17 cellular contexts compared by ENCODE assay signal in the genomic region with DNA sequence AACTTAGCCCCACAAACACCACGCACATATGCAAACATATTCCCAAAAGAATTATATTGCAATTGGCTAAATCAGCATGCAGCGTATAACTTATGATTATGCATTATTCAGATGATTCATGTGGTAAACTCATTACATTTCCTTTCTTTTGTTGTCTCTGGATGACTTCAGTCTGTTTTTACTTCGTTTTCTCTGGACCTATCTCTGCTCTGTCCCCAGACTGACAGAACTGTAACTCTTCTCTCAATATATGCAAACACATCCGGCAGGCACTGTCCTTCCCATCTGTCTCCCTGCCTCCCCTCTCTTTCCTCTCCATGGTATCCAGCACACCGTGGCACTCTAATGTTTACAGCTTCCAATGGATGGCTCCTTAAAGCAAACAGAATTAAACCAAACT. TPM values are rescaled to one million over a fixed set of nuclear protein-coding genes. Genes with fewer than 3 reads are reported as not detected.
DNase-seq lines count a peak whose midpoint lies in the region; ATAC-seq, FAIRE-seq and TF ChIP-seq lines count a peak whose summit lies in the region.
"Had no signal": no experiment of that assay in that cellular context is flagged by ENCODE, and none has a peak within 500 bp of the region (broad histone marks: within the 10 kb centered on the region; RNA-seq: fewer than 3 reads in every experiment).

No MANE protein-coding gene starts in this region.

- TF ChIP-seq RAD21 in K562 (CRISPR knock-in tag; conservative IDR thresholded peaks at IDR 0.05 in 1 of 2, IDR thresholded peaks at IDR 0.05 in 1 of 2): no peak

- TF ChIP-seq POLR2A in K562 (conservative IDR thresholded peaks at IDR 0.05): no peak

- no peak overlapping the region for H3K4me3 ChIP-seq in K562
- H3K4me3 ChIP-seq in osteoblast (ENCODE audit: insufficient read depth, low read length): peak overlapping the region; percentile 28

- ATAC-seq in K562: no peak
- ATAC-seq in left cardiac atrium: no peak

- H3K4me1 ChIP-seq in K562 (replicated peaks in 1 of 2; ENCODE audit: control insufficient read depth in 2 of 2, insufficient read depth in 2 of 2, low read length in 2 of 2) (peaks cover 19 to 29% of the 10 kb centered on the region in 2 experiments), osteoblast (ENCODE audit: insufficient read depth, low read length) (peaks cover 8% of the 10 kb centered on the region)

- H3K27ac ChIP-seq in K562 (ENCODE audit: extremely low read depth, low read depth, low read length): peak overlapping the region; percentile 20; the same call in 1 of the 3 replicates
- H3K27ac ChIP-seq in osteoblast (ENCODE audit: low read depth, low read length): peak overlapping the region; percentile 73

- no peak overlapping the region for H3K4me3 Mint-ChIP-seq in activated CD4-positive, alpha-beta T cell treated with anti-CD3 and anti-CD28 coated beads, Interleukin-2, amount 10 ng/mL, durations not matched to agents 7 days and 5 days

- TF ChIP-seq EP300 in K562 (IDR thresholded peaks at IDR 0.05; ENCODE audit: low read length): no peak

- H3K27me3 Mint-ChIP-seq in activated CD4-positive, alpha-beta T cell treated with anti-CD3 and anti-CD28 coated beads, Interleukin-2, amount 10 ng/mL, durations not matched to agents 7 days and 5 days: no peaks in the 10 kb centered on the region

- H2AFZ ChIP-seq in K562 (ENCODE audit: low read depth, low read length) (peak overlapping the region; percentile 48), osteoblast (ENCODE audit: low read length) (peak overlapping the region; percentile 83)

- in situ Hi-C loops in K562 (cut with MboI): no loop called here

- no peak for DNase-seq in activated CD4-positive, alpha-beta T cell treated with anti-CD3 and anti-CD28 coated beads, Interleukin-2, amount 10 ng/mL, durations not matched to agents 7 days and 5 days
- DNase-seq in activated CD4-positive, alpha-beta T cell treated with anti-CD3 and anti-CD28 coated beads, Interleukin-2, amount 50 U/mL, for 4 hours: no peak
- DNase-seq in NCI-H146 (lab: John Stamatoyannopoulos, UW) (peak; percentile 38), K562 (ENCODE audit: extremely low read depth in 1 of 4, low spot score in 3 of 4) (peak in 1 of 4 experiments; percentile 10), osteoblast (ENCODE audit: insufficient read length, low spot score, missing footprints) (peak; percentile 87), left cardiac atrium (no peak), glomerular visceral epithelial cell (ENCODE audit: extremely low spot score) (no peak)
- DNase-seq in NK-92 treated with Interleukin-12 subunit alpha and Interleukin-12 subunit beta, amount 100 ng/mL, for 24 hours (lab: John Stamatoyannopoulos, UW): no peak
- DNase-seq: activated CD4-positive, CD25-positive, alpha-beta regulatory T cell treated with anti-CD3 and anti-CD28 coated beads, Interleukin-2, amount 50 U/mL, for 72 hours; midbrain; NCI-H1092; NCI-H774; retina; SK-N-SH; stimulated activated naive CD4-positive, alpha-beta T cell had no signal

- intact Hi-C loops in K562 (cut with micrococcal nuclease) (no loop called here), left cardiac atrium (cut with DNase I) (no loop called here)

- CTCF ChIA-PET in activated CD4-positive, alpha-beta T cell treated with anti-CD3 and anti-CD28 coated beads, Interleukin-2, amount 10 ng/mL, durations not matched to agents 7 days and 5 days (lab: Charles Lee): interaction anchor here (0.6 to 1.2 kb wide), 2 partner anchors 8 to 1490 kb away, joined by 3 read pairs; no protein-coding TSS in a partner anchor
- CTCF ChIA-PET in K562 (lab: Yijun Ruan, JAX; ENCODE audit: low intra/inter-chr PET ratio): no interaction called here

- no peak overlapping the region for H3K4me2 ChIP-seq in K562 (ENCODE audit: insufficient read depth, low read length)
- H3K4me2 ChIP-seq in osteoblast (ENCODE audit: insufficient read depth, low read length): peak overlapping the region; percentile 55
- H3K4me2 ChIP-seq: SK-N-SH had no signal

- H3K27me3 ChIP-seq in K562 (ENCODE audit: control insufficient read depth in 2 of 2, insufficient read depth in 2 of 2, low read length in 2 of 2) (no peaks in the 10 kb centered on the region), osteoblast (ENCODE audit: insufficient read depth, low read length) (no peaks in the 10 kb centered on the region)

- WGBS in K562 (ENCODE audit: insufficient coverage, low coverage, missing lambda C conversion rate): 71% methylated on average over 5 of the region's 5 CpGs

- peak overlapping the region; percentile 22 for H3K27ac Mint-ChIP-seq in activated CD4-positive, alpha-beta T cell treated with anti-CD3 and anti-CD28 coated beads, Interleukin-2, amount 10 ng/mL, durations not matched to agents 7 days and 5 days

- H3K36me3 Mint-ChIP-seq in activated CD4-positive, alpha-beta T cell treated with anti-CD3 and anti-CD28 coated beads, Interleukin-2, amount 10 ng/mL, durations not matched to agents 7 days and 5 days (ENCODE audit: low read depth): peaks cover 6% of the 10 kb centered on the region
- H3K36me3 Mint-ChIP-seq: activated naive CD4-positive, alpha-beta T cell treated with anti-CD3 and anti-CD28 coated beads, Interleukin-2, amount 50 U/mL, for 72 hours had no signal

- POLR2A ChIA-PET in activated CD4-positive, alpha-beta T cell treated with anti-CD3 and anti-CD28 coated beads, Interleukin-2, amount 10 ng/mL, durations not matched to agents 7 days and 5 days (lab: Charles Lee): no interaction called here
- POLR2A ChIA-PET in K562 (lab: Yijun Ruan, JAX): interaction anchor here (2.3 kb wide), 1 partner anchor 10 kb away, joined by 8 read pairs; no protein-coding TSS in a partner anchor

- H3K9me3 ChIP-seq in K562 (replicated peaks; ENCODE audit: control insufficient read depth, insufficient read depth, low read depth, low read length): no peaks in the 10 kb centered on the region
- H3K9me3 ChIP-seq in osteoblast (ENCODE audit: low read depth, low read length): no peaks in the 10 kb centered on the region
- H3K9me3 ChIP-seq: SK-N-SH had no signal

- H3K9ac ChIP-seq in K562 (ENCODE audit: insufficient read depth in 1 of 2, low read depth in 2 of 2, low read length in 2 of 2): no peak overlapping the region
- H3K9ac ChIP-seq: SK-N-SH had no signal

- H4K20me1 ChIP-seq in K562 (replicated peaks; ENCODE audit: control insufficient read depth, insufficient read depth, low read length) (no peaks in the 10 kb centered on the region), osteoblast (ENCODE audit: insufficient read depth, low read length) (no peaks in the 10 kb centered on the region)

- FAIRE-seq in K562 (lab: Jason Lieb, UNC): no peak
- FAIRE-seq: HTR-8/SVneo had no signal

- no peaks in the 10 kb centered on the region for H3K36me3 ChIP-seq in K562 (ENCODE audit: control insufficient read depth, insufficient read depth, low read length)
- H3K36me3 ChIP-seq in osteoblast (ENCODE audit: insufficient read depth, low read length): no peaks in the 10 kb centered on the region

- peaks cover 37% of the 10 kb centered on the region for H3K4me1 Mint-ChIP-seq in activated CD4-positive, alpha-beta T cell treated with anti-CD3 and anti-CD28 coated beads, Interleukin-2, amount 10 ng/mL, durations not matched to agents 7 days and 5 days

- no peaks in the 10 kb centered on the region for H3K9me3 Mint-ChIP-seq in activated CD4-positive, alpha-beta T cell treated with anti-CD3 and anti-CD28 coated beads, Interleukin-2, amount 10 ng/mL, durations not matched to agents 7 days and 5 days
- H3K9me3 Mint-ChIP-seq: activated naive CD4-positive, alpha-beta T cell treated with anti-CD3 and anti-CD28 coated beads, Interleukin-2, amount 50 U/mL, for 72 hours had no signal

- no peaks in the 10 kb centered on the region; the same call in 2 of the 3 replicates for H3K79me2 ChIP-seq in K562 (ENCODE audit: control insufficient read depth, insufficient read depth, low read length)
- H3K79me2 ChIP-seq in osteoblast (ENCODE audit: insufficient read depth, low read length): no peaks in the 10 kb centered on the region

- no TSS peak for BruUV-seq in K562 (replicated peaks; lab: Mats Ljungman, UMichigan)

- no peaks in the 10 kb centered on the region for H3K9me1 ChIP-seq in K562 (ENCODE audit: control insufficient read depth, insufficient read depth, low read length)

- TF ChIP-seq CTCF in K562 (IDR thresholded peaks at IDR 0.05 in 2 of 3, conservative IDR thresholded peaks at IDR 0.05 in 1 of 3; ENCODE audit: insufficient read depth in 2 of 3, low read depth in 1 of 3, low read length in 3 of 3) (no peak), osteoblast (IDR thresholded peaks at IDR 0.05; ENCODE audit: extremely low read depth, low read depth, low read length) (no peak)

RNA-seq across cellular contexts. Expression of a gene that starts 6.1 kb away (rescaled TPM):
- total RNA-seq in activated CD4-positive, alpha-beta T cell treated with anti-CD3 and anti-CD28 coated beads, Interleukin-2, amount 10 ng/mL, durations not matched to agents 7 days and 5 days: 100 to 1,000 TPM in 1 of 2 experiments, 10 to 100 TPM in 1; 96.5 to 103 TPM
- total RNA-seq in K562 (2011; cell fraction: chromatin; rRNA removed; ENCODE audit: low replicate concordance): 64.1 and 159 TPM in 2 replicates
- 37.9 and 44.9 TPM in 2 replicates for total RNA-seq in K562 (2011; cell fraction: nucleolus; rRNA removed)
- 79.0 and 92.8 TPM in 2 replicates for total RNA-seq in K562 (2011; cell fraction: nucleoplasm; rRNA removed)
- 79.5 and 89.0 TPM in 2 replicates for total RNA-seq in K562 (2014; rRNA removed)
- total RNA-seq in K562 (2014; rRNA removed; fragmentation: Illumina TruSeq; extraction: Trizol): 129 and 136 TPM in 2 replicates
- 131 and 134 TPM in 2 replicates for total RNA-seq in K562 (2015; rRNA removed; fragmentation: Illumina TruSeq; extraction: Trizol)
- total RNA-seq in K562 (2021): 100 and 107 TPM in 2 replicates
- polyA plus RNA-seq in K562 (2011; rRNA removed): 28.8 and 50.9 TPM in 2 replicates
- 22.0 and 24.5 TPM in 2 replicates for polyA plus RNA-seq in K562 (2011; cell fraction: cytosol; rRNA removed)
- polyA plus RNA-seq in K562 (2011; cell fraction: nucleus; rRNA removed): 25.8 and 37.2 TPM in 2 replicates
- polyA plus RNA-seq in K562 (2012): 63.5 and 70.7 TPM in 2 replicates
- 94.3 and 110 TPM in 2 replicates for polyA plus RNA-seq in K562 (2014; fragmentation: Illumina TruSeq; extraction: Trizol)
- polyA plus RNA-seq in K562 (2014; fragmentation: Nextera tagmentation; extraction: Ambion mirVana): 10 to 100 TPM; 15.0 to 27.5 TPM
- polyA plus RNA-seq in K562 (2014; rRNA removed): 56.3 and 68.4 TPM in 2 replicates
- 81.7 and 114 TPM in 2 replicates for polyA minus RNA-seq in K562 (2011; rRNA and poly(A)+ RNA removed)
- polyA minus RNA-seq in K562 (2011; cell fraction: cytosol; rRNA and poly(A)+ RNA removed): 41.5 and 59.2 TPM in 2 replicates
- 19.9 and 33.0 TPM in 2 replicates for polyA minus RNA-seq in K562 (2011; cell fraction: nucleus; rRNA and poly(A)+ RNA removed)
- 58.3 and 61.2 TPM in 2 replicates for total RNA-seq in osteoblast
- total RNA-seq in left cardiac atrium: 10 to 100 TPM; 40.6 to 44.4 TPM

RNA-seq across cellular contexts. Expression of a gene that starts 29.3 kb away (rescaled TPM):
- total RNA-seq in activated CD4-positive, alpha-beta T cell treated with anti-CD3 and anti-CD28 coated beads, Interleukin-2, amount 10 ng/mL, durations not matched to agents 7 days and 5 days: 10 to 100 TPM; 69.7 to 93.0 TPM
- total RNA-seq in K562 (2011; cell fraction: chromatin; rRNA removed; ENCODE audit: low replicate concordance): 35.3 and 79.3 TPM in 2 replicates
- 50.1 and 62.0 TPM in 2 replicates for total RNA-seq in K562 (2011; cell fraction: nucleolus; rRNA removed)
- 53.5 and 56.9 TPM in 2 replicates for total RNA-seq in K562 (2011; cell fraction: nucleoplasm; rRNA removed)
- total RNA-seq in K562 (2014; rRNA removed) (26.1 and 27.8 TPM in 2 replicates), K562 (2014; rRNA removed; fragmentation: Illumina TruSeq; extraction: Trizol) (21.4 and 23.0 TPM in 2 replicates), K562 (2015; rRNA removed; fragmentation: Illumina TruSeq; extraction: Trizol) (30.2 and 32.9 TPM in 2 replicates), K562 (2021) (57.5 and 59.2 TPM in 2 replicates), osteoblast (26.8 and 32.9 TPM in 2 replicates), left cardiac atrium (10 to 100 TPM; 60.7 to 73.0 TPM)
- polyA plus RNA-seq in K562 (2011; rRNA removed) (45.3 and 53.1 TPM in 2 replicates), K562 (2014; fragmentation: Illumina TruSeq; extraction: Trizol) (67.8 and 73.2 TPM in 2 replicates), K562 (2014; fragmentation: Nextera tagmentation; extraction: Ambion mirVana) (10 to 100 TPM in 1 of 2 experiments, 1 to 10 TPM in 1; 10.0 to 13.4 TPM), K562 (2014; rRNA removed) (54.4 and 70.6 TPM in 2 replicates)
- 44.7 and 90.9 TPM in 2 replicates for polyA plus RNA-seq in K562 (2011; cell fraction: cytosol; rRNA removed)
- 28.1 and 45.3 TPM in 2 replicates for polyA plus RNA-seq in K562 (2011; cell fraction: nucleus; rRNA removed)
- polyA plus RNA-seq in K562 (2012): 66.1 and 72.9 TPM in 2 replicates
- polyA minus RNA-seq in K562 (2011; rRNA and poly(A)+ RNA removed): 23.5 and 40.3 TPM in 2 replicates
- 27.4 and 33.3 TPM in 2 replicates for polyA minus RNA-seq in K562 (2011; cell fraction: cytosol; rRNA and poly(A)+ RNA removed)
- 13.7 and 15.9 TPM in 2 replicates for polyA minus RNA-seq in K562 (2011; cell fraction: nucleus; rRNA and poly(A)+ RNA removed)

RNA-seq across cellular contexts. Expression of a gene that starts 50.2 kb away (rescaled TPM):
- 10 to 100 TPM; 25.3 to 28.2 TPM for total RNA-seq in activated CD4-positive, alpha-beta T cell treated with anti-CD3 and anti-CD28 coated beads, Interleukin-2, amount 10 ng/mL, durations not matched to agents 7 days and 5 days
- 126 and 292 TPM in 2 replicates for total RNA-seq in K562 (2011; cell fraction: chromatin; rRNA removed; ENCODE audit: low replicate concordance)
- total RNA-seq in K562 (2011; cell fraction: nucleolus; rRNA removed): 220 and 224 TPM in 2 replicates
- 142 and 163 TPM in 2 replicates for total RNA-seq in K562 (2011; cell fraction: nucleoplasm; rRNA removed)
- total RNA-seq in K562 (2014; rRNA removed): 82.1 and 123 TPM in 2 replicates
- total RNA-seq in K562 (2014; rRNA removed; fragmentation: Illumina TruSeq; extraction: Trizol): 40.0 and 42.0 TPM in 2 replicates
- total RNA-seq in K562 (2015; rRNA removed; fragmentation: Illumina TruSeq; extraction: Trizol): 54.1 and 60.6 TPM in 2 replicates
- total RNA-seq in K562 (2021): 70.3 and 70.8 TPM in 2 replicates
- polyA plus RNA-seq in K562 (2011; rRNA removed): 47.7 and 49.2 TPM in 2 replicates
- 48.9 and 107 TPM in 2 replicates for polyA plus RNA-seq in K562 (2011; cell fraction: cytosol; rRNA removed)
- 45.7 and 87.5 TPM in 2 replicates for polyA plus RNA-seq in K562 (2011; cell fraction: nucleus; rRNA removed)
- 51.9 and 71.5 TPM in 2 replicates for polyA plus RNA-seq in K562 (2012)
- polyA plus RNA-seq in K562 (2014; fragmentation: Illumina TruSeq; extraction: Trizol): 43.8 and 48.8 TPM in 2 replicates
- polyA plus RNA-seq in K562 (2014; fragmentation: Nextera tagmentation; extraction: Ambion mirVana): 1 to 10 TPM; 2.5 to 3.0 TPM
- polyA plus RNA-seq in K562 (2014; rRNA removed): 61.5 and 67.3 TPM in 2 replicates
- polyA minus RNA-seq in K562 (2011; rRNA and poly(A)+ RNA removed): 57.4 and 92.0 TPM in 2 replicates
- 81.1 and 112 TPM in 2 replicates for polyA minus RNA-seq in K562 (2011; cell fraction: cytosol; rRNA and poly(A)+ RNA removed)
- 51.6 and 57.1 TPM in 2 replicates for polyA minus RNA-seq in K562 (2011; cell fraction: nucleus; rRNA and poly(A)+ RNA removed)
- total RNA-seq in osteoblast: 56.1 and 66.6 TPM in 2 replicates
- 10 to 100 TPM; 14.3 to 24.8 TPM for total RNA-seq in left cardiac atrium

Comparison
In these comparisons a context has a peak if more than half of its experiments do, and no peak if none do; other contexts are left out.
1. DNase-seq: peak in NCI-H146 (single experiment) and osteoblast (single experiment); none in activated CD4-positive, alpha-beta T cell treated with anti-CD3 and anti-CD28 coated beads, Interleukin-2, amount 10 ng/mL, durations not matched to agents 7 days and 5 days (single experiment), activated CD4-positive, alpha-beta T cell treated with anti-CD3 and anti-CD28 coated beads, Interleukin-2, amount 50 U/mL, for 4 hours (0 of 2), NK-92 treated with Interleukin-12 subunit alpha and Interleukin-12 subunit beta, amount 100 ng/mL, for 24 hours (single experiment), left cardiac atrium (single experiment) and glomerular visceral epithelial cell (single experiment).